Comparison of ENCODE assay signal across 22 cellular contexts in genomic region chr5:156420665-156421064, GRCh38.
"Had no signal": no experiment of that assay in that cellular context is flagged by ENCODE, and none has a peak within 500 bp of the region (broad histone marks: within the 10 kb centered on the region; RNA-seq: fewer than 3 reads in every experiment).

No MANE protein-coding gene starts in this region.

- H3K4me3 ChIP-seq: body of pancreas, Peyer's patch, SJCRH30 had no signal

- H3K9me3 ChIP-seq: body of pancreas, Peyer's patch, SJCRH30 had no signal

- ATAC-seq: activated CD8-positive, alpha-beta T cell treated with anti-CD3 and anti-CD28 coated beads, Interleukin-2, amount 10 ng/mL, durations not matched to agents 7 days and 5 days; body of pancreas; T-helper 17 cell had no signal

- H3K4me1 ChIP-seq: body of pancreas, Peyer's patch, SJCRH30 had no signal

- H3K27ac ChIP-seq: body of pancreas, Peyer's patch, RWPE1, SJCRH30 had no signal

- H3K27me3 ChIP-seq: body of pancreas, Peyer's patch, SJCRH30 had no signal

- DNase-seq: activated CD4-positive, alpha-beta T cell treated with anti-CD3 and anti-CD28 coated beads for 48 hours; activated CD4-positive, alpha-beta T cell treated with anti-CD3 and anti-CD28 coated beads, Interleukin-2, amount 50 U/mL, for 4 hours; activated CD4-positive, CD25-positive, alpha-beta regulatory T cell treated with anti-CD3 and anti-CD28 coated beads, Interleukin-2, amount 50 U/mL, for 72 hours; activated CD8-positive, alpha-beta memory T cell treated with anti-CD3 and anti-CD28 coated beads, Interleukin-2, amount 50 U/mL, for 48 hours; activated CD8-positive, alpha-beta T cell treated with anti-CD3 and anti-CD28 coated beads, Interleukin-2, amount 10 ng/mL, durations not matched to agents 7 days and 5 days; activated naive CD4-positive, alpha-beta T cell; activated T-cell treated with anti-CD3 and anti-CD28 coated beads, Interleukin-2, amount 50 U/mL, for 1 hour; aorta; body of pancreas; central memory CD4-positive, alpha-beta T cell; MM.1S; NCI-H1105; NCI-H1436; NCI-H1694 treated with DMSO at 0.1 percent for 48 hours; NCI-H2029 treated with DMSO at 0.1 percent for 48 hours; NCI-H524; Peyer's patch; Right ventricle myocardium superior; SJCRH30; T-helper 17 cell; T-helper 9 cell had no signal

- H3K36me3 ChIP-seq: Peyer's patch, SJCRH30 had no signal
